1 cellular context compared by ENCODE assay signal in the genomic region with DNA sequence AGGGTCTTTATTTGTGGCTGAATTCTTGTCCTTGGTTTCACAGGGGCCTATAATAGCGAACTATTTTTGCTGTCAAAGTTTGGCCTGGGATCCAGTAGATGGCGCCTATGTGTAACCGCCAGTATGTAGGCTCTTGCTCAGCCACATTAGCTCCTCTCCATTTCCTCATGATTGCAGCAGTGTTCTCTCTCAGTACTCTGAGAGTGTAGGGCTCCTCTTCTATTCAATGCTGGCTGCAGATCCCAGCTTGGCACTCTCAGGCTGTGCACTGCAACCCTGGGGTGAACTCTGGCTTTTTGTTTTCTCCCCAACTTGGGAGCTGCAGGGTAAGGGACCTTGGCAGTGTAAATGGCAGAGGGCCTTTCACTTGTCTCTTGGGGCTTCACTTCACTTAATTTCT.
TF ChIP-seq lines count a peak whose summit lies in the region.

No MANE protein-coding gene starts in this region.

TF ChIP-seq in H1, 55 proteins besides CTCF, POLR2A, EP300 and RAD21 (continued from another document):
- no peak for TF ChIP-seq EZH2 (IDR thresholded peaks at IDR 0.05; ENCODE audit: low read depth, low read length, severe bottlenecking)
- TF ChIP-seq RNF2 (IDR thresholded peaks at IDR 0.05; ENCODE audit: borderline replicate concordance, low read depth, low read length, missing control alignments, poor library complexity, severe bottlenecking): no peak
- no peak for TF ChIP-seq SAP30 (IDR thresholded peaks at IDR 0.05; ENCODE audit: insufficient read depth, insufficient replicate concordance, low read length)
- no peak for TF ChIP-seq TAF1 (IDR thresholded peaks at IDR 0.05; ENCODE audit: low read depth, low read length)
- TF ChIP-seq SIN3A (conservative IDR thresholded peaks at IDR 0.05 in 1 of 2, IDR thresholded peaks at IDR 0.05 in 1 of 2; ENCODE audit: low read depth in 1 of 2, low read length in 2 of 2): no peak
